In genomic region chr1:207745839-207746767, GRCh38 we compare ENCODE assay signal across 1 cellular context.
TF ChIP-seq lines count a peak whose summit lies in the region.

No MANE protein-coding gene starts in this region.

TF ChIP-seq in K562, 482 proteins besides CTCF, POLR2A, EP300 and RAD21 (continued from another document and continues in another):
- TF ChIP-seq SMARCC2 (IDR thresholded peaks at IDR 0.05; ENCODE audit: low read depth) (peak; percentile 40; the same call in 1 of the 2 replicates), SNRNP70 (optimal IDR thresholded peaks at IDR 0.05; ENCODE audit: low read depth, low read length) (no peak), KDM1A (IDR thresholded peaks at IDR 0.05) (peak; percentile 42 to 76; a peak in 2 of 4 replicates), MAFF (IDR thresholded peaks at IDR 0.05; ENCODE audit: low read length) (no peak), ZNF511 (CRISPR knock-in tag; IDR thresholded peaks at IDR 0.05) (no peak), ZNF212 (CRISPR knock-in tag; IDR thresholded peaks at IDR 0.05) (no peak), MLLT1 (IDR thresholded peaks at IDR 0.05) (peak in 1 of 2 experiments; percentile 85; a peak in 2 of 4 replicates), HNRNPK (IDR thresholded peaks at IDR 0.05; ENCODE audit: low read depth, low read length, poor library complexity, severe bottlenecking) (no peak), NFIC (IDR thresholded peaks at IDR 0.05) (peak; percentile 38; the same call in 1 of the 2 replicates), RBM34 (IDR thresholded peaks at IDR 0.05; ENCODE audit: borderline replicate concordance, insufficient read depth, low read length) (no peak), ZC3H8 (IDR thresholded peaks at IDR 0.05) (no peak), RBFOX2 (IDR thresholded peaks at IDR 0.05; ENCODE audit: low read depth, low read length) (no peak), ZHX1 (conservative IDR thresholded peaks at IDR 0.05; ENCODE audit: low read length) (no peak), ZEB2 (IDR thresholded peaks at IDR 0.05) (peak; percentile 99), RNF2 (IDR thresholded peaks at IDR 0.05) (peak; percentile 86), ZNF175 (CRISPR knock-in tag; IDR thresholded peaks at IDR 0.05; ENCODE audit: low read depth) (0 out of 2 replicates have a peak, but pooled peaks have one; percentile 5), GATA2 (CRISPR knock-in tag; IDR thresholded peaks at IDR 0.05) (peak; percentile 94), SREBF1 (IDR thresholded peaks at IDR 0.05; ENCODE audit: borderline replicate concordance, low read depth, low read length) (no peak), PML (IDR thresholded peaks at IDR 0.05; ENCODE audit: low read length) (peak; percentile 63; the same call in 1 of the 2 replicates), NBN (IDR thresholded peaks at IDR 0.05; ENCODE audit: low read depth) (peak; percentile 27; the same call in 1 of the 2 replicates), ZKSCAN8 (CRISPR knock-in tag; IDR thresholded peaks at IDR 0.05) (0 out of 2 replicates have a peak, but pooled peaks have one; percentile 61), NFRKB (IDR thresholded peaks at IDR 0.05; ENCODE audit: low read depth) (0 out of 2 replicates have a peak, but pooled peaks have one; percentile 29), ZNF696 (CRISPR knock-in tag; conservative IDR thresholded peaks at IDR 0.05) (no peak), KDM4B (IDR thresholded peaks at IDR 0.05; ENCODE audit: borderline replicate concordance in 2 of 2, low read depth in 1 of 2) (no peak; a peak in 1 of 4 replicates), CLOCK (CRISPR knock-in tag; IDR thresholded peaks at IDR 0.05; ENCODE audit: borderline replicate concordance) (no peak), TOE1 (IDR thresholded peaks at IDR 0.05; ENCODE audit: borderline replicate concordance) (0 out of 2 replicates have a peak, but pooled peaks have one; percentile 15), TOE1 (CRISPR knock-in tag; IDR thresholded peaks at IDR 0.05; ENCODE audit: borderline replicate concordance, low read depth) (no peak)
- TF ChIP-seq, protein P1, sequence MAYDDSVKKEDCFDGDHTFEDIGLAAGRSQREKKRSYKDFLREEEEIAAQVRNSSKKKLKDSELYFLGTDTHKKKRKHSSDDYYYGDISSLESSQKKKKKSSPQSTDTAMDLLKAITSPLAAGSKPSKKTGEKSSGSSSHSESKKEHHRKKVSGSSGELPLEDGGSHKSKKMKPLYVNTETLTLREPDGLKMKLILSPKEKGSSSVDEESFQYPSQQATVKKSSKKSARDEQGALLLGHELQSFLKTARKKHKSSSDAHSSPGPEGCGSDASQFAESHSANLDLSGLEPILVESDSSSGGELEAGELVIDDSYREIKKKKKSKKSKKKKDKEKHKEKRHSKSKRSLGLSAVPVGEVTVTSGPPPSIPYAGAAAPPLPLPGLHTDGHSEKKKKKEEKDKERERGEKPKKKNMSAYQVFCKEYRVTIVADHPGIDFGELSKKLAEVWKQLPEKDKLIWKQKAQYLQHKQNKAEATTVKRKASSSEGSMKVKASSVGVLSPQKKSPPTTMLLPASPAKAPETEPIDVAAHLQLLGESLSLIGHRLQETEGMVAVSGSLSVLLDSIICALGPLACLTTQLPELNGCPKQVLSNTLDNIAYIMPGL (CRISPR knock-in tag; IDR thresholded peaks at IDR 0.05) = no peak
- TF ChIP-seq, protein P2, sequence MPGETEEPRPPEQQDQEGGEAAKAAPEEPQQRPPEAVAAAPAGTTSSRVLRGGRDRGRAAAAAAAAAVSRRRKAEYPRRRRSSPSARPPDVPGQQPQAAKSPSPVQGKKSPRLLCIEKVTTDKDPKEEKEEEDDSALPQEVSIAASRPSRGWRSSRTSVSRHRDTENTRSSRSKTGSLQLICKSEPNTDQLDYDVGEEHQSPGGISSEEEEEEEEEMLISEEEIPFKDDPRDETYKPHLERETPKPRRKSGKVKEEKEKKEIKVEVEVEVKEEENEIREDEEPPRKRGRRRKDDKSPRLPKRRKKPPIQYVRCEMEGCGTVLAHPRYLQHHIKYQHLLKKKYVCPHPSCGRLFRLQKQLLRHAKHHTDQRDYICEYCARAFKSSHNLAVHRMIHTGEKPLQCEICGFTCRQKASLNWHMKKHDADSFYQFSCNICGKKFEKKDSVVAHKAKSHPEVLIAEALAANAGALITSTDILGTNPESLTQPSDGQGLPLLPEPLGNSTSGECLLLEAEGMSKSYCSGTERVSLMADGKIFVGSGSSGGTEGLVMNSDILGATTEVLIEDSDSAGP (CRISPR knock-in tag; IDR thresholded peaks at IDR 0.05) = peak; percentile 92
- TF ChIP-seq, protein P3, sequence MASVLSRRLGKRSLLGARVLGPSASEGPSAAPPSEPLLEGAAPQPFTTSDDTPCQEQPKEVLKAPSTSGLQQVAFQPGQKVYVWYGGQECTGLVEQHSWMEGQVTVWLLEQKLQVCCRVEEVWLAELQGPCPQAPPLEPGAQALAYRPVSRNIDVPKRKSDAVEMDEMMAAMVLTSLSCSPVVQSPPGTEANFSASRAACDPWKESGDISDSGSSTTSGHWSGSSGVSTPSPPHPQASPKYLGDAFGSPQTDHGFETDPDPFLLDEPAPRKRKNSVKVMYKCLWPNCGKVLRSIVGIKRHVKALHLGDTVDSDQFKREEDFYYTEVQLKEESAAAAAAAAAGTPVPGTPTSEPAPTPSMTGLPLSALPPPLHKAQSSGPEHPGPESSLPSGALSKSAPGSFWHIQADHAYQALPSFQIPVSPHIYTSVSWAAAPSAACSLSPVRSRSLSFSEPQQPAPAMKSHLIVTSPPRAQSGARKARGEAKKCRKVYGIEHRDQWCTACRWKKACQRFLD (CRISPR knock-in tag; IDR thresholded peaks at IDR 0.05) = peak; percentile 39; the same call in 1 of the 2 replicates
- TF ChIP-seq, protein P4, sequence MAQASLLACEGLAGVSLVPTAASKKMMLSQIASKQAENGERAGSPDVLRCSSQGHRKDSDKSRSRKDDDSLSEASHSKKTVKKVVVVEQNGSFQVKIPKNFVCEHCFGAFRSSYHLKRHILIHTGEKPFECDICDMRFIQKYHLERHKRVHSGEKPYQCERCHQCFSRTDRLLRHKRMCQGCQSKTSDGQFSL (CRISPR knock-in tag; IDR thresholded peaks at IDR 0.05) = no peak
- TF ChIP-seq, protein P4 (tag; IDR thresholded peaks at IDR 0.05) = no peak
- TF ChIP-seq, protein P5, sequence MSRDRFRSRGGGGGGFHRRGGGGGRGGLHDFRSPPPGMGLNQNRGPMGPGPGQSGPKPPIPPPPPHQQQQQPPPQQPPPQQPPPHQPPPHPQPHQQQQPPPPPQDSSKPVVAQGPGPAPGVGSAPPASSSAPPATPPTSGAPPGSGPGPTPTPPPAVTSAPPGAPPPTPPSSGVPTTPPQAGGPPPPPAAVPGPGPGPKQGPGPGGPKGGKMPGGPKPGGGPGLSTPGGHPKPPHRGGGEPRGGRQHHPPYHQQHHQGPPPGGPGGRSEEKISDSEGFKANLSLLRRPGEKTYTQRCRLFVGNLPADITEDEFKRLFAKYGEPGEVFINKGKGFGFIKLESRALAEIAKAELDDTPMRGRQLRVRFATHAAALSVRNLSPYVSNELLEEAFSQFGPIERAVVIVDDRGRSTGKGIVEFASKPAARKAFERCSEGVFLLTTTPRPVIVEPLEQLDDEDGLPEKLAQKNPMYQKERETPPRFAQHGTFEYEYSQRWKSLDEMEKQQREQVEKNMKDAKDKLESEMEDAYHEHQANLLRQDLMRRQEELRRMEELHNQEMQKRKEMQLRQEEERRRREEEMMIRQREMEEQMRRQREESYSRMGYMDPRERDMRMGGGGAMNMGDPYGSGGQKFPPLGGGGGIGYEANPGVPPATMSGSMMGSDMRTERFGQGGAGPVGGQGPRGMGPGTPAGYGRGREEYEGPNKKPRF (IDR thresholded peaks at IDR 0.05; ENCODE audit: low read depth, low read length) = no peak
- TF ChIP-seq, protein P6, sequence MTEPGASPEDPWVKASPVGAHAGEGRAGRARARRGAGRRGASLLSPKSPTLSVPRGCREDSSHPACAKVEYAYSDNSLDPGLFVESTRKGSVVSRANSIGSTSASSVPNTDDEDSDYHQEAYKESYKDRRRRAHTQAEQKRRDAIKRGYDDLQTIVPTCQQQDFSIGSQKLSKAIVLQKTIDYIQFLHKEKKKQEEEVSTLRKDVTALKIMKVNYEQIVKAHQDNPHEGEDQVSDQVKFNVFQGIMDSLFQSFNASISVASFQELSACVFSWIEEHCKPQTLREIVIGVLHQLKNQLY (CRISPR knock-in tag; conservative IDR thresholded peaks at IDR 0.05) = no peak
- TF ChIP-seq, protein P7, sequence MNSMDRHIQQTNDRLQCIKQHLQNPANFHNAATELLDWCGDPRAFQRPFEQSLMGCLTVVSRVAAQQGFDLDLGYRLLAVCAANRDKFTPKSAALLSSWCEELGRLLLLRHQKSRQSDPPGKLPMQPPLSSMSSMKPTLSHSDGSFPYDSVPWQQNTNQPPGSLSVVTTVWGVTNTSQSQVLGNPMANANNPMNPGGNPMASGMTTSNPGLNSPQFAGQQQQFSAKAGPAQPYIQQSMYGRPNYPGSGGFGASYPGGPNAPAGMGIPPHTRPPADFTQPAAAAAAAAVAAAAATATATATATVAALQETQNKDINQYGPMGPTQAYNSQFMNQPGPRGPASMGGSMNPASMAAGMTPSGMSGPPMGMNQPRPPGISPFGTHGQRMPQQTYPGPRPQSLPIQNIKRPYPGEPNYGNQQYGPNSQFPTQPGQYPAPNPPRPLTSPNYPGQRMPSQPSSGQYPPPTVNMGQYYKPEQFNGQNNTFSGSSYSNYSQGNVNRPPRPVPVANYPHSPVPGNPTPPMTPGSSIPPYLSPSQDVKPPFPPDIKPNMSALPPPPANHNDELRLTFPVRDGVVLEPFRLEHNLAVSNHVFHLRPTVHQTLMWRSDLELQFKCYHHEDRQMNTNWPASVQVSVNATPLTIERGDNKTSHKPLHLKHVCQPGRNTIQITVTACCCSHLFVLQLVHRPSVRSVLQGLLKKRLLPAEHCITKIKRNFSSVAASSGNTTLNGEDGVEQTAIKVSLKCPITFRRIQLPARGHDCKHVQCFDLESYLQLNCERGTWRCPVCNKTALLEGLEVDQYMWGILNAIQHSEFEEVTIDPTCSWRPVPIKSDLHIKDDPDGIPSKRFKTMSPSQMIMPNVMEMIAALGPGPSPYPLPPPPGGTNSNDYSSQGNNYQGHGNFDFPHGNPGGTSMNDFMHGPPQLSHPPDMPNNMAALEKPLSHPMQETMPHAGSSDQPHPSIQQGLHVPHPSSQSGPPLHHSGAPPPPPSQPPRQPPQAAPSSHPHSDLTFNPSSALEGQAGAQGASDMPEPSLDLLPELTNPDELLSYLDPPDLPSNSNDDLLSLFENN (IDR thresholded peaks at IDR 0.05; ENCODE audit: low read depth in 2 of 2, low read length in 2 of 2) = 0 out of 4 replicates have a peak, but pooled peaks of 1 of the 2 experiments have one; percentile 25
